Comparison of ENCODE assay signal across 8 cellular contexts in genomic region chr3:46959169-46959515, GRCh38. TPM values are rescaled to one million over a fixed set of nuclear protein-coding genes. Genes with fewer than 3 reads are reported as not detected.
DNase-seq lines count a peak whose midpoint lies in the region; ATAC-seq and TF ChIP-seq lines count a peak whose summit lies in the region.

No MANE protein-coding gene starts in this region.

- DNase-seq in GM23248 (peak; percentile 33), esophagus muscularis mucosa (ENCODE audit: extremely low spot score) (no peak), gastrocnemius medialis (peak in 1 of 2 donors; percentile 22), NCI-H446 (lab: John Stamatoyannopoulos, UW) (no peak), GM19240 (ENCODE audit: insufficient read length, low spot score) (no peak), SK-N-SH (no peak), foreskin keratinocyte (no peak)
- peak; percentile 82 for DNase-seq in activated CD8-positive, alpha-beta T cell treated with anti-CD3 and anti-CD28 coated beads for 36 hours

- H3F3A ChIP-seq in GM23248 (ENCODE audit: insufficient read depth) (peaks cover 20% of the 10 kb centered on the region), SK-N-SH (replicated peaks; ENCODE audit: insufficient read depth) (no peaks in the 10 kb centered on the region)

- H4K20me1 ChIP-seq in GM23248 (ENCODE audit: insufficient read depth) = peaks cover 25% of the 10 kb centered on the region
- H4K20me1 ChIP-seq in SK-N-SH (ENCODE audit: insufficient read depth) = peaks cover 86% of the 10 kb centered on the region

- ATAC-seq in activated CD8-positive, alpha-beta T cell treated with anti-CD3 and anti-CD28 coated beads for 36 hours = peak; percentile 86
- ATAC-seq in gastrocnemius medialis (peak; percentile 52 to 61), foreskin keratinocyte (no peak)

- H3K79me2 ChIP-seq in GM23248 (ENCODE audit: insufficient read depth) = peaks cover 93% of the 10 kb centered on the region
- peaks cover 95% of the 10 kb centered on the region for H3K79me2 ChIP-seq in SK-N-SH (ENCODE audit: insufficient read depth)

- in situ Hi-C loops in GM23248 (cut with MboI) (no loop called here), gastrocnemius medialis (cut with MboI; ENCODE audit: low sequenced_read_pairs in 4 of 4) (no loop called here)

- H3K4me2 ChIP-seq in GM23248 (ENCODE audit: unreplicated experiment) = no peak overlapping the region
- no peak overlapping the region for H3K4me2 ChIP-seq in SK-N-SH

- H3K27ac ChIP-seq in GM23248 (no peak overlapping the region; the same call in 1 of the 2 replicates), esophagus muscularis mucosa (replicated peaks in 1 of 4) (peak overlapping the region; percentile 66 to 79 (median 76)), gastrocnemius medialis (peak overlapping the region; percentile 84 to 87 (median 86)), SK-N-SH (ENCODE audit: low read depth in 2 of 2, low read length in 1 of 2) (peak overlapping the region in 1 of 2 experiments; percentile 60; a peak in 1 of 4 replicates), foreskin keratinocyte (no peak overlapping the region)

- CTCF ChIA-PET in activated CD8-positive, alpha-beta T cell treated with anti-CD3 and anti-CD28 coated beads for 36 hours (lab: Charles Lee) = interaction anchor here (0.9 to 2.7 kb wide), 10 partner anchors 12 to 113 kb away, joined by 3 to 8 read pairs (median 4); no protein-coding TSS in a partner anchor
- CTCF ChIA-PET in SK-N-SH (lab: Yijun Ruan, JAX) = interaction anchor here (1.1 to 5.6 kb wide), 7 partner anchors 9 to 323 kb away, joined by 3 to 25 read pairs (median 3); no protein-coding TSS in a partner anchor

- no peak overlapping the region for H2AFZ ChIP-seq in GM23248
- H2AFZ ChIP-seq in SK-N-SH (ENCODE audit: low read depth) = no peak overlapping the region

- H3K27me3 ChIP-seq in GM23248 (replicated peaks; ENCODE audit: insufficient read depth) (no peaks in the 10 kb centered on the region), esophagus muscularis mucosa (no peaks in the 10 kb centered on the region), gastrocnemius medialis (no peaks in the 10 kb centered on the region), SK-N-SH (ENCODE audit: insufficient read depth) (no peaks in the 10 kb centered on the region), foreskin keratinocyte (no peaks in the 10 kb centered on the region)

- no peaks in the 10 kb centered on the region for H3K9me3 Mint-ChIP-seq in activated CD8-positive, alpha-beta T cell treated with anti-CD3 and anti-CD28 coated beads for 36 hours

- peaks cover 43% of the 10 kb centered on the region for H3K36me3 Mint-ChIP-seq in activated CD8-positive, alpha-beta T cell treated with anti-CD3 and anti-CD28 coated beads for 36 hours (ENCODE audit: low read depth)

- no peak for TF ChIP-seq EP300 in esophagus muscularis mucosa (IDR thresholded peaks at IDR 0.05)
- no peak for TF ChIP-seq EP300 in SK-N-SH (IDR thresholded peaks at IDR 0.05; ENCODE audit: borderline replicate concordance in 1 of 2, low read depth in 1 of 2, low read length in 1 of 2)

- POLR2A ChIA-PET in activated CD8-positive, alpha-beta T cell treated with anti-CD3 and anti-CD28 coated beads for 36 hours (lab: Charles Lee) = interaction anchor here (0.7 to 4.3 kb wide), 12 partner anchors 10 to 204 kb away, joined by 3 to 33 read pairs (median 5); partner anchors contain the start of genes CCDC12, NBEAL2 and SETD2
- POLR2A ChIA-PET in SK-N-SH (lab: Yijun Ruan, JAX) = interaction anchor here (0.7 kb wide), 1 partner anchor 114 kb away, joined by 3 read pairs; no protein-coding TSS in a partner anchor

- H3K9ac ChIP-seq in GM23248 (no peak overlapping the region), SK-N-SH (no peak overlapping the region)

- H3K36me3 ChIP-seq in GM23248 (ENCODE audit: low read depth) (no peaks in the 10 kb centered on the region), esophagus muscularis mucosa (no peaks in the 10 kb centered on the region), gastrocnemius medialis (no peaks in the 10 kb centered on the region), SK-N-SH (replicated peaks in 1 of 2; ENCODE audit: control insufficient read depth in 1 of 2, insufficient read depth in 2 of 2, low read length in 1 of 2) (no peaks in the 10 kb centered on the region)

- peak overlapping the region; percentile 46 for H3K4me3 Mint-ChIP-seq in activated CD8-positive, alpha-beta T cell treated with anti-CD3 and anti-CD28 coated beads for 36 hours

- no peak overlapping the region for H3K4me3 ChIP-seq in GM23248
- H3K4me3 ChIP-seq in esophagus muscularis mucosa = no peak overlapping the region
- H3K4me3 ChIP-seq in gastrocnemius medialis = no peak overlapping the region
- H3K4me3 ChIP-seq in SK-N-SH (ENCODE audit: low read depth in 2 of 2, low read length in 1 of 2) = no peak overlapping the region

- H3K4me1 Mint-ChIP-seq in activated CD8-positive, alpha-beta T cell treated with anti-CD3 and anti-CD28 coated beads for 36 hours (ENCODE audit: low read depth) = peaks cover 83% of the 10 kb centered on the region

- H3K4me1 ChIP-seq in GM23248 (ENCODE audit: insufficient read depth) (peaks cover 22% of the 10 kb centered on the region), esophagus muscularis mucosa (peaks cover 69 to 83% (median 82%) of the 10 kb centered on the region in 4 donors), gastrocnemius medialis (peaks cover 82 to 87% of the 10 kb centered on the region in 2 donors), SK-N-SH (ENCODE audit: control insufficient read depth in 1 of 2, insufficient read depth in 2 of 2, low read depth in 1 of 2, low read length in 1 of 2) (peaks cover 15 to 54% of the 10 kb centered on the region in 2 experiments; a peak in 2 of 4 replicates), foreskin keratinocyte (peaks cover 16% of the 10 kb centered on the region)

- TF ChIP-seq POLR2A in esophagus muscularis mucosa (IDR thresholded peaks at IDR 0.05; ENCODE audit: low read depth) = no peak
- TF ChIP-seq POLR2A in gastrocnemius medialis (IDR thresholded peaks at IDR 0.05) = no peak

- no peak for TF ChIP-seq CTCF in activated CD8-positive, alpha-beta T cell treated with anti-CD3 and anti-CD28 coated beads for 36 hours (IDR thresholded peaks at IDR 0.05)
- TF ChIP-seq CTCF in esophagus muscularis mucosa (IDR thresholded peaks at IDR 0.05) = no peak
- TF ChIP-seq CTCF in gastrocnemius medialis (IDR thresholded peaks at IDR 0.05 in 4 of 5, conservative IDR thresholded peaks at IDR 0.05 in 1 of 5) = no peak
- no peak for TF ChIP-seq CTCF in SK-N-SH (IDR thresholded peaks at IDR 0.05)
- TF ChIP-seq CTCF in foreskin keratinocyte (conservative IDR thresholded peaks at IDR 0.05) = no peak

- H3K9me3 ChIP-seq in GM23248 (ENCODE audit: low read depth) (no peaks in the 10 kb centered on the region), esophagus muscularis mucosa (no peaks in the 10 kb centered on the region), gastrocnemius medialis (no peaks in the 10 kb centered on the region), SK-N-SH (no peaks in the 10 kb centered on the region)

- H3K27me3 Mint-ChIP-seq in activated CD8-positive, alpha-beta T cell treated with anti-CD3 and anti-CD28 coated beads for 36 hours = no peaks in the 10 kb centered on the region

- no peak for TF ChIP-seq RAD21 in SK-N-SH (IDR thresholded peaks at IDR 0.05; ENCODE audit: low read length)

- intact Hi-C loops in activated CD8-positive, alpha-beta T cell treated with anti-CD3 and anti-CD28 coated beads for 36 hours (cut with micrococcal nuclease) = no loop called here
- intact Hi-C loops in esophagus muscularis mucosa (cut with DNase I) (no loop called here), gastrocnemius medialis (cut with DNase I; ENCODE audit: low total_unique reads) (no loop called here)

- H3K9me2 ChIP-seq in GM23248 (ENCODE audit: insufficient read depth) (no peaks in the 10 kb centered on the region), SK-N-SH (no peaks in the 10 kb centered on the region)

- 72 to 80% methylated on average over 6 of the region's 6 CpGs for WGBS in GM23248 (ENCODE audit: low coverage in 1 of 2, low lambda C conversion rate in 2 of 2, missing lambda C conversion rate in 2 of 2), 2 experiments
- 78% methylated on average over 6 of the region's 6 CpGs for WGBS in esophagus muscularis mucosa
- WGBS in SK-N-SH (ENCODE audit: low lambda C conversion rate) = 95% methylated on average over 4 of the region's 6 CpGs

- H3K27ac Mint-ChIP-seq in activated CD8-positive, alpha-beta T cell treated with anti-CD3 and anti-CD28 coated beads for 36 hours = peak overlapping the region; percentile 96

TF ChIP-seq in SK-N-SH, 30 proteins besides CTCF, POLR2A, EP300 and RAD21 (continues in another document):
- no peak for TF ChIP-seq JUND (IDR thresholded peaks at IDR 0.05)
- no peak for TF ChIP-seq NFIC (IDR thresholded peaks at IDR 0.05; ENCODE audit: borderline replicate concordance)

RNA-seq across cellular contexts. Expression of gene CCDC12, which starts 17.4 kb away (rescaled TPM):
- 15.2 and 17.4 TPM in 2 replicates for total RNA-seq in GM23248 (2014; rRNA removed; shearing (Covaris generic))
- 42.7 and 43.8 TPM in 2 replicates for polyA plus RNA-seq in GM23248 (2016; fragmentation: Nextera tagmentation; extraction: Ambion mirVana)
- total RNA-seq in activated CD8-positive, alpha-beta T cell treated with anti-CD3 and anti-CD28 coated beads for 36 hours = 10 to 100 TPM; 51.2 to 51.6 TPM
- 10 to 100 TPM; 27.5 to 54.8 (median 36.7) TPM for total RNA-seq in esophagus muscularis mucosa
- total RNA-seq in gastrocnemius medialis = 10 to 100 TPM; 24.6 to 32.0 (median 29.0) TPM
- 53.2 and 105 TPM in 2 replicates for polyA plus RNA-seq in SK-N-SH (2012; rRNA removed)
- polyA plus RNA-seq in SK-N-SH (2012; cell fraction: cytosol; rRNA removed) = 68.1 and 147 TPM in 2 replicates
- polyA plus RNA-seq in SK-N-SH (2012; cell fraction: nucleus; rRNA removed) = 66.6 and 79.5 TPM in 2 replicates
- 35.6 and 42.5 TPM in 2 replicates for total RNA-seq in foreskin keratinocyte
- 65.0 and 67.0 TPM in 2 replicates for polyA plus RNA-seq in foreskin keratinocyte

RNA-seq across cellular contexts. Expression of gene NBEAL2, which starts 20.3 kb away (rescaled TPM):
- total RNA-seq in GM23248 (2014; rRNA removed; shearing (Covaris generic)) = 2.8 and 4.7 TPM in 2 replicates
- polyA plus RNA-seq in GM23248 (2016; fragmentation: Nextera tagmentation; extraction: Ambion mirVana) (0.94 and 1.2 TPM in 2 replicates), SK-N-SH (2012; rRNA removed) (15.5 and 20.3 TPM in 2 replicates), foreskin keratinocyte (34.1 and 36.8 TPM in 2 replicates)
- 10 to 100 TPM; 58.9 to 63.7 TPM for total RNA-seq in activated CD8-positive, alpha-beta T cell treated with anti-CD3 and anti-CD28 coated beads for 36 hours
- total RNA-seq in esophagus muscularis mucosa (10 to 100 TPM; 16.6 to 22.1 (median 21.2) TPM), gastrocnemius medialis (1 to 10 TPM; 4.1 to 8.7 (median 7.5) TPM), foreskin keratinocyte (45.0 and 46.9 TPM in 2 replicates)
- polyA plus RNA-seq in SK-N-SH (2012; cell fraction: cytosol; rRNA removed) = 2.6 and 5.5 TPM in 2 replicates
- 152 and 177 TPM in 2 replicates for polyA plus RNA-seq in SK-N-SH (2012; cell fraction: nucleus; rRNA removed)

Comparison
In these comparisons a context has a peak if more than half of its experiments do, and no peak if none do; other contexts are left out.
1. DNase-seq: peak in GM23248 (single experiment) and activated CD8-positive, alpha-beta T cell treated with anti-CD3 and anti-CD28 coated beads for 36 hours (single experiment); none in esophagus muscularis mucosa (single experiment), NCI-H446 (0 of 2), GM19240 (single experiment), SK-N-SH (single experiment) and foreskin keratinocyte (0 of 2).
2. H3K27ac ChIP-seq: peak in esophagus muscularis mucosa (4 of 4) and gastrocnemius medialis (4 of 4); none in GM23248 (single experiment) and foreskin keratinocyte (single experiment).